In the genomic region with DNA sequence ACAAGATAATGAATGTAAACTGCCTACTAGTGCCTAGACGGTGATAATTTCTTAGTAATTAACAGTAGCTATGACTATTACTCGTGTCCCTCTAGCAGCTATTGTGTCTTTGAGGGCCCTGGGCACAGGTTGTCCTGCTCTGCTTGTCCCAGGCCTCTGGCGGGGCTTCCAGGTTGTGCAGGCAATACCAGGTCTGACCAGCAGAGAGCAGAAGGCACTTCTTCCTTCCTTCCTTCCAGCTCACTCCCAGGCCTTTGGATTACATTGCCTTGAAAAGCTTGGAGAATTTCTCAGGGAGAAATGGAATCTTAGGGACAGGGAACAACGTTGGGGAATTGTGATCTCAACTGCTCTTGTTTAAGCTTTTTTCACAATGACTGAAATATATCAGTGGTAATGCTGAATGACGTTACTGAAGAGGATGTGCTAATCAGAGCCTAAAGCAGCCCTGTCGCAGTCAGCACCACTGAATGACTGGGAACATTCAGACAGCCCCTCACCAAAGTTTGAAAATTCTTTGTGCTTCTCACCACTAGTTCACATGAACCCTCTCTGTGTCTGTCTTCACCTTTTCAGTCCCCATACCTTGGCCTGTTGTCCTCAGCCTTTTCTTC, we compare ENCODE assay signal across 9 cellular contexts. TPM values are rescaled to one million over a fixed set of nuclear protein-coding genes. Genes with fewer than 3 reads are reported as not detected.
DNase-seq lines count a peak whose midpoint lies in the region; ATAC-seq and TF ChIP-seq lines count a peak whose summit lies in the region.
"Had no signal": no experiment of that assay in that cellular context is flagged by ENCODE, and none has a peak within 500 bp of the region (broad histone marks: within the 10 kb centered on the region; RNA-seq: fewer than 3 reads in every experiment).

No MANE protein-coding gene starts in this region.

- H3K4me1 ChIP-seq in SJSA1 (replicated peaks) (peaks cover 5% of the 10 kb centered on the region; the same call in 1 of the 2 replicates), right cardiac atrium (ENCODE audit: control insufficient read depth, insufficient read depth, low read length) (peaks cover 4% of the 10 kb centered on the region)

- H3K36me3 ChIP-seq in SJSA1 = no peaks in the 10 kb centered on the region

- intact Hi-C loops in right cardiac atrium (cut with DNase I) = no loop called here

- H3K27me3 ChIP-seq in SJSA1 (replicated peaks) = no peaks in the 10 kb centered on the region
- no peaks in the 10 kb centered on the region for H3K27me3 ChIP-seq in right cardiac atrium (ENCODE audit: control insufficient read depth, insufficient read depth)

- DNase-seq in DMS 273 (lab: John Stamatoyannopoulos, UW; ENCODE audit: unreplicated experiment) (peak; percentile 62), GM20000 (ENCODE audit: low spot score) (peak; percentile 77), HT-29 (ENCODE audit: low spot score) (peak; percentile 85), SJSA1 (ENCODE audit: low read depth in 1 of 2, low spot score in 2 of 2) (peak; percentile 40 to 51), right cardiac atrium (peak; percentile 60 to 81 (median 81)), retina (peak; percentile 89)

- H3K9me3 ChIP-seq in SJSA1 (replicated peaks) (no peaks in the 10 kb centered on the region), right cardiac atrium (ENCODE audit: control insufficient read depth, low read length) (no peaks in the 10 kb centered on the region)

- WGBS in right cardiac atrium = 54% methylated on average over 6 of the region's 6 CpGs

- peak; percentile 43 for TF ChIP-seq CTCF in GM20000 (IDR thresholded peaks at IDR 0.05; ENCODE audit: extremely low read depth, missing control alignments)

- H3K4me3 ChIP-seq in SJSA1 = no peak overlapping the region
- H3K4me3 ChIP-seq in right cardiac atrium (ENCODE audit: low read length) = no peak overlapping the region

- ATAC-seq in right cardiac atrium (peak; percentile 78 to 85), HG02970 (IDR thresholded peaks at IDR 0.05; ENCODE audit: low FRiP score, unreplicated experiment) (no peak)

- no peak overlapping the region for H3K27ac ChIP-seq in SJSA1
- H3K27ac ChIP-seq in angular gyrus (ENCODE audit: low read depth, low read length) = peak overlapping the region; percentile 46
- H3K27ac ChIP-seq in right cardiac atrium (ENCODE audit: low read length) = peak overlapping the region; percentile 34

RNA-seq across cellular contexts. Expression of a gene that starts 8.4 kb away (rescaled TPM):
- total RNA-seq in HT-29 (2014; rRNA removed; shearing (Covaris generic)) = not detected in 2 replicates
- not detected in 2 replicates for total RNA-seq in SJSA1 (2014; rRNA removed; shearing (Covaris generic))
- not detected for total RNA-seq in right cardiac atrium
- polyA plus RNA-seq in right cardiac atrium = 0.05 TPM
- total RNA-seq: subcutaneous adipose tissue had no signal

RNA-seq across cellular contexts. Expression of a gene that starts 12.3 kb away (rescaled TPM):
- 0.63 TPM in 1 of 2 replicates, not detected in the other for total RNA-seq in HT-29 (2014; rRNA removed; shearing (Covaris generic))
- not detected in 2 replicates for total RNA-seq in SJSA1 (2014; rRNA removed; shearing (Covaris generic))
- under 1 TPM in 1 of 4 donors, not detected in 3; 0.19 TPM for total RNA-seq in right cardiac atrium
- 0.16 TPM for polyA plus RNA-seq in right cardiac atrium
- total RNA-seq: subcutaneous adipose tissue had no signal

RNA-seq across cellular contexts. Expression of a gene that starts 16.8 kb away (rescaled TPM):
- 98.4 and 136 TPM in 2 replicates for total RNA-seq in HT-29 (2014; rRNA removed; shearing (Covaris generic))
- 5.6 and 10.0 TPM in 2 replicates for total RNA-seq in SJSA1 (2014; rRNA removed; shearing (Covaris generic))
- 10 to 100 TPM; 14.1 to 18.8 (median 17.2) TPM for total RNA-seq in right cardiac atrium
- 19.5 TPM for polyA plus RNA-seq in right cardiac atrium

RNA-seq across cellular contexts. Expression of a gene that starts 45.9 kb away (rescaled TPM):
- not detected in 2 replicates for total RNA-seq in HT-29 (2014; rRNA removed; shearing (Covaris generic))
- not detected in 2 replicates for total RNA-seq in SJSA1 (2014; rRNA removed; shearing (Covaris generic))
- not detected for total RNA-seq in right cardiac atrium
- polyA plus RNA-seq in right cardiac atrium = not detected
- total RNA-seq: subcutaneous adipose tissue had no signal

RNA-seq across cellular contexts. Expression of a gene that starts 52.2 kb away (rescaled TPM):
- not detected in 2 replicates for total RNA-seq in HT-29 (2014; rRNA removed; shearing (Covaris generic))
- not detected in 2 replicates for total RNA-seq in SJSA1 (2014; rRNA removed; shearing (Covaris generic))
- total RNA-seq in right cardiac atrium = not detected
- not detected for polyA plus RNA-seq in right cardiac atrium
- total RNA-seq: subcutaneous adipose tissue had no signal
